ENCODE assay signal across 10 cellular contexts in the genomic region with DNA sequence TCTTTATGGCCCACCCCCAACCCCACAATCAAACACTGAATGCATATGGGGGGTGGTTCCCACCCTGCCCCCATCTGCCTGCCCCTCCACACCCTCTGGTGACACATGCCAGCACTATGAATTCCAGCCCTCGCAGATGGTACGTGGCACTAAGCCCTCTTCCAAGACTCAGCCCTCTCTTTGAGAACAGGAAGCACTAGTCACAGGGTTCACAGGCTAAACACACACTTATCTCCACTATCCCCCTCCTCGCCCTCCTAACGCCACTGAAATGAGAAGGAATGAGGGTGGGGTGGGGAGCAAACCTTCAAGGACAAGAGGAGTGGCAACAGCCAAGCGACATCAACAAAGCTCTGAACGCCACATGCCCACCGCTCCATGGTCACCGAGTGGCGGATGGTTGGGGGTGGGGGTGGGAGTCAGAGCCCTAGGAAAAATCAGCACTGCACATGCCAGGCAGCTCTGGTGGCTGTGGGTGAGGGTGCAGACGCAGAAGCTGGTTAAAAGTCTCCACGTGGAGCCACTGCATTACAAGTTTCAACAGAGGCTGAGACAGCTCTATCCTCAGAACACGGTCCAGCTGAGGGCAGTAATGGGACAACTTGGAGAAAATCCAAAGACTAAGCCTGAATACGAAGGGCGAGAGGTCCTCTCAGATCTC. TPM values are rescaled to one million over a fixed set of nuclear protein-coding genes. Genes with fewer than 3 reads are reported as not detected.
DNase-seq lines count a peak whose midpoint lies in the region; ATAC-seq and TF ChIP-seq lines count a peak whose summit lies in the region.
"Had no signal": no experiment of that assay in that cellular context is flagged by ENCODE, and none has a peak within 500 bp of the region (broad histone marks: within the 10 kb centered on the region; RNA-seq: fewer than 3 reads in every experiment).

No MANE protein-coding gene starts in this region.

- no peak overlapping the region for H3K4me3 Mint-ChIP-seq in activated naive CD4-positive, alpha-beta T cell treated with anti-CD3 and anti-CD28 coated beads for 36 hours
- H3K4me3 Mint-ChIP-seq: activated T-cell treated with anti-CD3 and anti-CD28 coated beads, Interleukin-2, amount 50 U/mL, for 24 hours had no signal

- peak; percentile 99 for DNase-seq in EH (ENCODE audit: low read depth)
- peak; percentile 56 to 82 (median 75) for DNase-seq in adrenal gland
- DNase-seq in heart left ventricle: no peak
- peak; percentile 83 for DNase-seq in renal cortical epithelial cell (ENCODE audit: low read depth)
- DNase-seq in NCI-H1436 treated with DMSO at 0.1 percent for 48 hours (lab: John Stamatoyannopoulos, UW): no peak
- DNase-seq in RKO (ENCODE audit: low spot score): no peak
- no peak for DNase-seq in activated naive CD4-positive, alpha-beta T cell treated with anti-CD3 and anti-CD28 coated beads for 36 hours
- DNase-seq in MM.1S: no peak
- DNase-seq: activated T-cell treated with anti-CD3 and anti-CD28 coated beads, Interleukin-2, amount 50 U/mL, for 24 hours; stimulated activated CD4-positive, alpha-beta T cell treated with anti-CD3 and anti-CD28 coated beads, Interleukin-2, amount 100 ng/mL, for 24 hours had no signal

- H3K4me1 ChIP-seq in adrenal gland (replicated peaks in 1 of 2) (peaks cover 22 to 54% of the 10 kb centered on the region in 2 donors), heart left ventricle (peaks cover 3 to 69% (median 34%) of the 10 kb centered on the region in 12 donors), MM.1S (ENCODE audit: low read length) (peaks cover 26% of the 10 kb centered on the region)

- H4K20me1 ChIP-seq in MM.1S (ENCODE audit: insufficient read depth, low read length): no peaks in the 10 kb centered on the region

- H3K27me3 ChIP-seq in adrenal gland (no peaks in the 10 kb centered on the region), heart left ventricle (no peaks in the 10 kb centered on the region), MM.1S (replicated peaks; ENCODE audit: insufficient read depth, low read length) (no peaks in the 10 kb centered on the region)

- intact Hi-C loops in adrenal gland (cut with DNase I): no loop called here
- intact Hi-C loops in heart left ventricle (cut with DNase I): loop anchor here in 3 of 10 donors (10.0 kb wide), 3 partner anchors 124 to 184 kb away; a partner anchor contains a TSS
- intact Hi-C loops in activated naive CD4-positive, alpha-beta T cell treated with anti-CD3 and anti-CD28 coated beads for 36 hours (cut with micrococcal nuclease): no loop called here

- WGBS in adrenal gland, 4 donors: 28 to 36% (median 29%) methylated on average over 12 to 14 of the region's 14 CpGs
- 38 to 46% (median 41%) methylated on average over 14 of the region's 14 CpGs for WGBS in heart left ventricle, 4 donors

- peak overlapping the region; percentile 15 to 96 (median 82) for H3K27ac ChIP-seq in adrenal gland
- H3K27ac ChIP-seq in heart left ventricle: peak overlapping the region in 10 of 12 donors; percentile 13 to 68 (median 44)
- no peak overlapping the region for H3K27ac ChIP-seq in MM.1S (ENCODE audit: low read length)

- no peaks in the 10 kb centered on the region for H3K9me3 ChIP-seq in adrenal gland (replicated peaks in 1 of 3)
- no peaks in the 10 kb centered on the region for H3K9me3 ChIP-seq in heart left ventricle
- no peaks in the 10 kb centered on the region for H3K9me3 ChIP-seq in MM.1S (replicated peaks; ENCODE audit: insufficient read depth, low read length)

- H3K79me2 ChIP-seq in MM.1S (ENCODE audit: low read length): peaks cover 88% of the 10 kb centered on the region

- H2AFZ ChIP-seq in MM.1S (ENCODE audit: low read length): no peak overlapping the region

- H3K27ac Mint-ChIP-seq in activated naive CD4-positive, alpha-beta T cell treated with anti-CD3 and anti-CD28 coated beads for 36 hours: no peak overlapping the region
- H3K27ac Mint-ChIP-seq: activated T-cell treated with anti-CD3 and anti-CD28 coated beads, Interleukin-2, amount 50 U/mL, for 24 hours had no signal

- H3F3A ChIP-seq in MM.1S (ENCODE audit: insufficient read depth, low read length): peaks cover 6% of the 10 kb centered on the region; the same call in 1 of the 2 replicates

- no peak overlapping the region for H3K4me3 ChIP-seq in adrenal gland
- no peak overlapping the region for H3K4me3 ChIP-seq in heart left ventricle
- H3K4me3 ChIP-seq in MM.1S (ENCODE audit: low read length): no peak overlapping the region

- peak; percentile 56 to 73 (median 64) for ATAC-seq in heart left ventricle

- H3K9me2 ChIP-seq in MM.1S (replicated peaks; ENCODE audit: insufficient read depth, low read length): no peaks in the 10 kb centered on the region

- H3K4me1 Mint-ChIP-seq in activated naive CD4-positive, alpha-beta T cell treated with anti-CD3 and anti-CD28 coated beads for 36 hours (ENCODE audit: low read depth): no peaks in the 10 kb centered on the region

- TF ChIP-seq POLR2A in adrenal gland (IDR thresholded peaks at IDR 0.05) (peak in 1 of 2 donors; percentile 34), heart left ventricle (IDR thresholded peaks at IDR 0.05) (no peak)

- H3K36me3 ChIP-seq in adrenal gland (replicated peaks in 1 of 2): peaks cover 0 to 21% of the 10 kb centered on the region in 2 donors
- peaks cover 0 to 62% (median 35%) of the 10 kb centered on the region in 9 donors for H3K36me3 ChIP-seq in heart left ventricle
- H3K36me3 ChIP-seq in MM.1S (replicated peaks; ENCODE audit: insufficient read depth, low read length): peaks cover 11% of the 10 kb centered on the region

- peaks cover 2% of the 10 kb centered on the region for H3K36me3 Mint-ChIP-seq in activated naive CD4-positive, alpha-beta T cell treated with anti-CD3 and anti-CD28 coated beads for 36 hours (ENCODE audit: low read depth)

- peak in 2 of 6 experiments; percentile 22 to 34 for TF ChIP-seq CTCF in adrenal gland (IDR thresholded peaks at IDR 0.05)
- peak in 7 of 12 donors; percentile 8 to 50 (median 25) for TF ChIP-seq CTCF in heart left ventricle (IDR thresholded peaks at IDR 0.05)
- no peak for TF ChIP-seq CTCF in MM.1S (IDR thresholded peaks at IDR 0.05; ENCODE audit: low read length)

- CTCF ChIA-PET in activated naive CD4-positive, alpha-beta T cell treated with anti-CD3 and anti-CD28 coated beads for 36 hours (lab: Charles Lee): no interaction called here

- no peak overlapping the region for H3K4me2 ChIP-seq in MM.1S (ENCODE audit: low read depth, low read length)

- no peak overlapping the region for H3K9ac ChIP-seq in MM.1S (ENCODE audit: low read length)

- no peaks in the 10 kb centered on the region for H3K9me3 Mint-ChIP-seq in activated naive CD4-positive, alpha-beta T cell treated with anti-CD3 and anti-CD28 coated beads for 36 hours
- H3K9me3 Mint-ChIP-seq: activated T-cell treated with anti-CD3 and anti-CD28 coated beads, Interleukin-2, amount 50 U/mL, for 24 hours had no signal

- no peaks in the 10 kb centered on the region for H3K27me3 Mint-ChIP-seq in activated naive CD4-positive, alpha-beta T cell treated with anti-CD3 and anti-CD28 coated beads for 36 hours (ENCODE audit: low read depth)
- H3K27me3 Mint-ChIP-seq: activated T-cell treated with anti-CD3 and anti-CD28 coated beads, Interleukin-2, amount 50 U/mL, for 24 hours had no signal

RNA-seq across cellular contexts. Expression of a gene that starts 33.6 kb away (rescaled TPM):
- 100 to 1,000 TPM in 1 of 8 donors, 10 to 100 TPM in 7; 35.4 to 107 (median 48.9) TPM for total RNA-seq in adrenal gland
- polyA plus RNA-seq in adrenal gland: 10 to 100 TPM; 17.4 to 27.1 (median 23.1) TPM
- total RNA-seq in heart left ventricle: 100 to 1,000 TPM in 1 of 9 donors, 10 to 100 TPM in 8; 37.6 to 103 (median 47.0) TPM
- polyA plus RNA-seq in heart left ventricle: 10 to 100 TPM; 19.5 to 54.4 TPM
- 16.5 and 67.5 TPM in 2 replicates for total RNA-seq in renal cortical epithelial cell
- 10 to 100 TPM; 15.0 to 15.3 TPM for total RNA-seq in activated naive CD4-positive, alpha-beta T cell treated with anti-CD3 and anti-CD28 coated beads for 36 hours

RNA-seq across cellular contexts. Expression of a gene that starts 37.4 kb away (rescaled TPM):
- total RNA-seq in adrenal gland (10 to 100 TPM in 7 of 8 donors, 1 to 10 TPM in 1; 9.0 to 21.8 (median 16.1) TPM), heart left ventricle (10 to 100 TPM in 3 of 9 donors, 1 to 10 TPM in 6; 1.9 to 35.8 (median 4.0) TPM), renal cortical epithelial cell (18.1 and 34.2 TPM in 2 replicates)
- polyA plus RNA-seq in adrenal gland (10 to 100 TPM in 2 of 3 donors, 1 to 10 TPM in 1; 5.2 to 23.4 (median 11.4) TPM), heart left ventricle (10 to 100 TPM in 1 of 2 donors, 1 to 10 TPM in 1; 4.7 to 36.0 TPM)
- 1 to 10 TPM; 2.7 to 2.8 TPM for total RNA-seq in activated naive CD4-positive, alpha-beta T cell treated with anti-CD3 and anti-CD28 coated beads for 36 hours

RNA-seq across cellular contexts. Expression of a gene that starts 57.6 kb away (rescaled TPM):
- total RNA-seq in adrenal gland (100 to 1,000 TPM in 1 of 8 donors, 10 to 100 TPM in 7; 11.1 to 176 (median 72.6) TPM), heart left ventricle (10 to 100 TPM in 6 of 9 donors, 1 to 10 TPM in 3; 6.1 to 17.9 (median 11.0) TPM), renal cortical epithelial cell (5.2 and 25.0 TPM in 2 replicates)
- polyA plus RNA-seq in adrenal gland (100 to 1,000 TPM in 2 of 3 donors, 1 to 10 TPM in 1; 6.9 to 324 (median 159) TPM), heart left ventricle (10 to 100 TPM in 1 of 2 donors, 1 to 10 TPM in 1; 4.9 to 14.2 TPM)
- total RNA-seq in activated naive CD4-positive, alpha-beta T cell treated with anti-CD3 and anti-CD28 coated beads for 36 hours: 10 to 100 TPM; 80.2 to 85.3 TPM

Comparison
In these comparisons a context has a peak if more than half of its experiments do, and no peak if none do; other contexts are left out.
1. DNase-seq: peak in EH (single experiment), adrenal gland (7 of 7) and renal cortical epithelial cell (single experiment); none in heart left ventricle (0 of 5), NCI-H1436 treated with DMSO at 0.1 percent for 48 hours (single experiment), RKO (single experiment), activated naive CD4-positive, alpha-beta T cell treated with anti-CD3 and anti-CD28 coated beads for 36 hours (single experiment) and MM.1S (single experiment).